Comparison of ENCODE assay signal across 6 cellular contexts in the genomic region with DNA sequence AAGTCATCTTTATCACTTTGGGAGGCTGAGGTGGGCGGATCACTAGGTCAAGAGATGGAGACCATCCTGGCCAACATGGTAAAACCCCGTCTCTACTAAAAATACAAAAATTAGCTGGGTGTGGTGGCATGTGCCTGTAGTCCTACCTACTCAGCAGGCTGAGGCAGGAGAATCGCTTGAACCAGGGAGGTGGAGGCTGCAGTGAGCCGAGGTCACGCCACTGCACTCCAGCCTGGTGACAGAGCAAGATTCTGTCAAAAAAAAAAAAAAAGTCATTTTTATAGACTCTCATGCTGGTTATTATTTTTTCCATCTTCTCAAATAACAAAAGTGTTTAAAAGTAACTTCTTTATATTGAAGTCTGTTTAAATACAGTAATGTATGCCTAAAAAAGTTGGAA. TPM values are rescaled to one million over a fixed set of nuclear protein-coding genes. Genes with fewer than 3 reads are reported as not detected.
"Had no signal": no experiment of that assay in that cellular context is flagged by ENCODE, and none has a peak within 500 bp of the region (broad histone marks: within the 10 kb centered on the region; RNA-seq: fewer than 3 reads in every experiment).

No MANE protein-coding gene starts in this region.

RNA-seq across cellular contexts. Expression of gene GLRB, which starts 17.1 kb away (rescaled TPM):
- total RNA-seq: activated CD4-positive, alpha-beta T cell treated with anti-CD3 and anti-CD28 coated beads, Interleukin-2, amount 10 ng/mL, durations not matched to agents 24 days and 14 days; activated CD8-positive, alpha-beta memory T cell treated with anti-CD3 and anti-CD28 coated beads for 36 hours; activated CD8-positive, alpha-beta T cell treated with anti-CD3 and anti-CD28 coated beads for 36 hours; activated naive CD8-positive, alpha-beta T cell treated with anti-CD3 and anti-CD28 coated beads for 36 hours; activated T-cell treated with anti-CD3 and anti-CD28 coated beads, Interleukin-2, amount 50 U/mL, for 72 hours; activated T-helper 17 cell treated with anti-CD3 and anti-CD28 coated beads, Interleukin-2, amount 50 U/mL, for 72 hours had no signal
